ENCODE assay signal across 1 cellular context in the genomic region with DNA sequence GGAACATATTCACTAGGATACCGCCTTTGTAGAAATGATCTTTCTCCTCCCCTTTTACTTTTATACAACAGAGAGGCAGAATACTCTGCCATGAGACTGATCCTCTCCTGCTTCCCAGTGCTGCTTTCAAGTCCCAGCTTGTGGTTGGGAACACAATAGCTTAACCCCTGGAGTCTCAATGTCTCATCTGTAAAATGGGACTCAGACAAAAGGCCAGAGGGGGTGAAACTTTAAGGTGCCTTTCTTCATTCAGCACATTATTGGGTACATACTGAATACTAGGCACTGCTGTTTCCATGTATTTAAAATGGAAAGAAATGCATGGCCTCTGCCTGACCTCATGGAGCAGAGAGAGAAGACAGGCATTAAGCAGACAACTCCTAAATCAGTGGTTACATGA.
TF ChIP-seq lines count a peak whose summit lies in the region.

No MANE protein-coding gene starts in this region.

TF ChIP-seq in liver, 16 proteins besides CTCF, POLR2A, EP300 and RAD21 (continued from another document):
- TF ChIP-seq, protein P1, sequence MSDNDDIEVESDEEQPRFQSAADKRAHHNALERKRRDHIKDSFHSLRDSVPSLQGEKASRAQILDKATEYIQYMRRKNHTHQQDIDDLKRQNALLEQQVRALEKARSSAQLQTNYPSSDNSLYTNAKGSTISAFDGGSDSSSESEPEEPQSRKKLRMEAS (IDR thresholded peaks at IDR 0.05) = no peak
- no peak for TF ChIP-seq YY1 (IDR thresholded peaks at IDR 0.05)
- no peak for TF ChIP-seq JUND (IDR thresholded peaks at IDR 0.05)
- TF ChIP-seq, protein P2, sequence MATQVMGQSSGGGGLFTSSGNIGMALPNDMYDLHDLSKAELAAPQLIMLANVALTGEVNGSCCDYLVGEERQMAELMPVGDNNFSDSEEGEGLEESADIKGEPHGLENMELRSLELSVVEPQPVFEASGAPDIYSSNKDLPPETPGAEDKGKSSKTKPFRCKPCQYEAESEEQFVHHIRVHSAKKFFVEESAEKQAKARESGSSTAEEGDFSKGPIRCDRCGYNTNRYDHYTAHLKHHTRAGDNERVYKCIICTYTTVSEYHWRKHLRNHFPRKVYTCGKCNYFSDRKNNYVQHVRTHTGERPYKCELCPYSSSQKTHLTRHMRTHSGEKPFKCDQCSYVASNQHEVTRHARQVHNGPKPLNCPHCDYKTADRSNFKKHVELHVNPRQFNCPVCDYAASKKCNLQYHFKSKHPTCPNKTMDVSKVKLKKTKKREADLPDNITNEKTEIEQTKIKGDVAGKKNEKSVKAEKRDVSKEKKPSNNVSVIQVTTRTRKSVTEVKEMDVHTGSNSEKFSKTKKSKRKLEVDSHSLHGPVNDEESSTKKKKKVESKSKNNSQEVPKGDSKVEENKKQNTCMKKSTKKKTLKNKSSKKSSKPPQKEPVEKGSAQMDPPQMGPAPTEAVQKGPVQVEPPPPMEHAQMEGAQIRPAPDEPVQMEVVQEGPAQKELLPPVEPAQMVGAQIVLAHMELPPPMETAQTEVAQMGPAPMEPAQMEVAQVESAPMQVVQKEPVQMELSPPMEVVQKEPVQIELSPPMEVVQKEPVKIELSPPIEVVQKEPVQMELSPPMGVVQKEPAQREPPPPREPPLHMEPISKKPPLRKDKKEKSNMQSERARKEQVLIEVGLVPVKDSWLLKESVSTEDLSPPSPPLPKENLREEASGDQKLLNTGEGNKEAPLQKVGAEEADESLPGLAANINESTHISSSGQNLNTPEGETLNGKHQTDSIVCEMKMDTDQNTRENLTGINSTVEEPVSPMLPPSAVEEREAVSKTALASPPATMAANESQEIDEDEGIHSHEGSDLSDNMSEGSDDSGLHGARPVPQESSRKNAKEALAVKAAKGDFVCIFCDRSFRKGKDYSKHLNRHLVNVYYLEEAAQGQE (IDR thresholded peaks at IDR 0.05) = no peak
